Comparison of ENCODE assay signal across 1 cellular context in the genomic region with DNA sequence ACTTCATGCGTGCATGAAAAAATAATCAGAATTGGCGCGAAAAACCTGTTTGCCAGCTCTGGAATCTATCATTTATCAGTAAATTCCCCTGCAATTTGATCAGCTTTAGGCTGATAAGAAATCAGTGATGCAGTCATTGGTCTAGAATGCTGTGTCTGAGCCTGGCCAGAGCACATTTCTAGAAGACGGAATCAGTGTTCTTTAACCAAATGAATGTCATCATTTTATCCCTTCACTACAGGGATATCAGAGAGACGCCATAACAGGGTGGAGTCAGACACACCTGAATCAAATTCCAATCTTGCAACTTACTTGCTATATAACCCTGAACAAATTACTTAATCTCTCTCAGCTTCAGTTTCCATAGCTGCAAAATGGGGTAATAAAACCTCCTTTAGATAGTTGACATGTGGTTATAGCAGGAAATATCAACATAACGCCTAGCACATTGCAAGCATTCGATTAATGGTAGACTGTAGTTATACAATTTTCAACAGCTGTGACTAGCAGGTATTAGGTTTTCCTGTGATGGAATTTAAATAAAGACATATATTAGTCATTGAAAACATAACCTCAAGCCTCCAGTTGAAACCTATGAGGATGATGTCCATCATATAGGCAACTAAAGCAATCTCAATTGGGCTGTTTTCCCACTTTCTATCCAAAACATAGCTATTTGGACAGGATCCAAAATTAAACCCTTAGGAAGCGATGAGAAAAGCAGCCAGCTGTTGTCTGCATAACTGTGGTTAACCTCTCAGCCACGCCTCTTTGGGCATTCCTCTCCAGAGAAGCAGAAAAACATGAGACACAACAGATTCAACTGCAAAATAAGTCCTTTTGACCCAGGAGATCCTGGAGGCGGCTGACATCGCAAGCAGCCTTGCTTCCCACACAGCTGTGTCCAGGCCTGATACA.
TF ChIP-seq lines count a peak whose summit lies in the region.

No MANE protein-coding gene starts in this region.

TF ChIP-seq in H1, 55 proteins besides CTCF, POLR2A, EP300 and RAD21 (continued from another document):
- TF ChIP-seq NRF1 (IDR thresholded peaks at IDR 0.05; ENCODE audit: low read depth, low read length) = no peak
- TF ChIP-seq, protein P1, sequence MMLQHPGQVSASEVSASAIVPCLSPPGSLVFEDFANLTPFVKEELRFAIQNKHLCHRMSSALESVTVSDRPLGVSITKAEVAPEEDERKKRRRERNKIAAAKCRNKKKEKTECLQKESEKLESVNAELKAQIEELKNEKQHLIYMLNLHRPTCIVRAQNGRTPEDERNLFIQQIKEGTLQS (IDR thresholded peaks at IDR 0.05; ENCODE audit: insufficient read depth, low read depth, low read length) = no peak
- TF ChIP-seq RXRA (IDR thresholded peaks at IDR 0.05; ENCODE audit: insufficient read depth, low read depth, low read length) = no peak
- no peak for TF ChIP-seq YY1 (IDR thresholded peaks at IDR 0.05; ENCODE audit: low read depth, low read length)
- TF ChIP-seq POLR2AphosphoS5 (IDR thresholded peaks at IDR 0.05; ENCODE audit: low read depth, low read length) = no peak
- no peak for TF ChIP-seq ASH2L (IDR thresholded peaks at IDR 0.05; ENCODE audit: low read length)
- TF ChIP-seq TBP (IDR thresholded peaks at IDR 0.05; ENCODE audit: low read depth, low read length) = no peak
TF ChIP-seq in H1: peak in this region for 0.
